In the genomic region with DNA sequence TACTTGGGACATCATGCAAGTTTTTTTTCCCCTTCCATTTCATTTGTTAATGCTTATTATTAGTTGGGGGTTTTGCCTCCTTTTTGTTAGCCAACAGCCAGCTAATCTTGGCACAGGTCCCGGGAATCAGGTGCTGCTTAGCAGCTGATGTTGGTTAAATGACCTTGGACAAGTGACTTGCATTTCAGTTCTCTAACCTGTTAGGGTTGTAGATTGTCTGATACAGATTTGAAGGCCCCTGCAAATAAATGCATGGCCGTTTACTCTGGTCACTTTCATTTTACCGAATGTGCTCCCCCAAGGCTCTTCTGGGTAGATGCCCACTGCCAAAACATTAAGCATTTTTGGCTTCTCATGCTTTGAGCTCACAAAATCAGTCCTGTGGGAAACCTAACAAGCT, we compare ENCODE assay signal across 1 cellular context.
TF ChIP-seq lines count a peak whose summit lies in the region.

No MANE protein-coding gene starts in this region.

TF ChIP-seq in HepG2, 621 proteins besides CTCF, POLR2A, EP300 and RAD21 (continued from another document and continues in another):
- TF ChIP-seq, protein P1, sequence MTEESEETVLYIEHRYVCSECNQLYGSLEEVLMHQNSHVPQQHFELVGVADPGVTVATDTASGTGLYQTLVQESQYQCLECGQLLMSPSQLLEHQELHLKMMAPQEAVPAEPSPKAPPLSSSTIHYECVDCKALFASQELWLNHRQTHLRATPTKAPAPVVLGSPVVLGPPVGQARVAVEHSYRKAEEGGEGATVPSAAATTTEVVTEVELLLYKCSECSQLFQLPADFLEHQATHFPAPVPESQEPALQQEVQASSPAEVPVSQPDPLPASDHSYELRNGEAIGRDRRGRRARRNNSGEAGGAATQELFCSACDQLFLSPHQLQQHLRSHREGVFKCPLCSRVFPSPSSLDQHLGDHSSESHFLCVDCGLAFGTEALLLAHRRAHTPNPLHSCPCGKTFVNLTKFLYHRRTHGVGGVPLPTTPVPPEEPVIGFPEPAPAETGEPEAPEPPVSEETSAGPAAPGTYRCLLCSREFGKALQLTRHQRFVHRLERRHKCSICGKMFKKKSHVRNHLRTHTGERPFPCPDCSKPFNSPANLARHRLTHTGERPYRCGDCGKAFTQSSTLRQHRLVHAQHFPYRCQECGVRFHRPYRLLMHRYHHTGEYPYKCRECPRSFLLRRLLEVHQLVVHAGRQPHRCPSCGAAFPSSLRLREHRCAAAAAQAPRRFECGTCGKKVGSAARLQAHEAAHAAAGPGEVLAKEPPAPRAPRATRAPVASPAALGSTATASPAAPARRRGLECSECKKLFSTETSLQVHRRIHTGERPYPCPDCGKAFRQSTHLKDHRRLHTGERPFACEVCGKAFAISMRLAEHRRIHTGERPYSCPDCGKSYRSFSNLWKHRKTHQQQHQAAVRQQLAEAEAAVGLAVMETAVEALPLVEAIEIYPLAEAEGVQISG (CRISPR knock-in tag; IDR thresholded peaks at IDR 0.05) = no peak
- TF ChIP-seq SOX6 (IDR thresholded peaks at IDR 0.05) (no peak), SOX6 (CRISPR knock-in tag; IDR thresholded peaks at IDR 0.05) (peak; percentile 73; the same call in 1 of the 2 replicates), ZNF441 (CRISPR knock-in tag; IDR thresholded peaks at IDR 0.05; ENCODE audit: borderline replicate concordance) (no peak), TOE1 (CRISPR knock-in tag; IDR thresholded peaks at IDR 0.05) (no peak), MYNN (CRISPR knock-in tag; IDR thresholded peaks at IDR 0.05; ENCODE audit: low read depth) (no peak), ZMAT3 (CRISPR knock-in tag; conservative IDR thresholded peaks at IDR 0.05) (no peak), NFRKB (IDR thresholded peaks at IDR 0.05) (no peak), ELF1 (CRISPR knock-in tag; IDR thresholded peaks at IDR 0.05) (no peak), TOPORS (CRISPR knock-in tag; IDR thresholded peaks at IDR 0.05) (no peak), ZEB1 (IDR thresholded peaks at IDR 0.05; ENCODE audit: insufficient replicate concordance, low read depth) (no peak), ZFYVE20 (CRISPR knock-in tag; IDR thresholded peaks at IDR 0.05; ENCODE audit: borderline replicate concordance, low read depth) (no peak), KAT7 (CRISPR knock-in tag; IDR thresholded peaks at IDR 0.05; ENCODE audit: borderline replicate concordance) (0 out of 2 replicates have a peak, but pooled peaks have one; percentile 32), MAZ (IDR thresholded peaks at IDR 0.05; ENCODE audit: borderline replicate concordance, low read depth, low read length) (no peak), MAZ (CRISPR knock-in tag; IDR thresholded peaks at IDR 0.05; ENCODE audit: low read depth) (no peak), FIP1L1 (IDR thresholded peaks at IDR 0.05; ENCODE audit: borderline replicate concordance, insufficient read depth, low read depth, low read length) (no peak), ZNF747 (CRISPR knock-in tag; IDR thresholded peaks at IDR 0.05; ENCODE audit: borderline replicate concordance) (no peak), POLR2AphosphoS5 (IDR thresholded peaks at IDR 0.05; ENCODE audit: low read depth, low read length) (peak; percentile 47; the same call in 1 of the 2 replicates), IKZF4 (CRISPR knock-in tag; IDR thresholded peaks at IDR 0.05; ENCODE audit: borderline replicate concordance, low read depth, not compliant biosample characterization) (no peak), SRSF1 (optimal IDR thresholded peaks at IDR 0.05; ENCODE audit: low read depth, low read length) (no peak), ZSCAN21 (CRISPR knock-in tag; IDR thresholded peaks at IDR 0.05; ENCODE audit: borderline replicate concordance) (no peak), ZNF331 (CRISPR knock-in tag; IDR thresholded peaks at IDR 0.05) (peak; percentile 24; the same call in 1 of the 2 replicates), ZBTB3 (CRISPR knock-in tag; IDR thresholded peaks at IDR 0.05; ENCODE audit: borderline replicate concordance, low read depth) (no peak), PAWR (CRISPR knock-in tag; IDR thresholded peaks at IDR 0.05; ENCODE audit: borderline replicate concordance) (no peak; the same call in 1 of the 2 replicates), RELA (CRISPR knock-in tag; IDR thresholded peaks at IDR 0.05) (no peak), ZC3H4 (CRISPR knock-in tag; IDR thresholded peaks at IDR 0.05; ENCODE audit: borderline replicate concordance) (no peak), SCMH1 (CRISPR knock-in tag; IDR thresholded peaks at IDR 0.05; ENCODE audit: borderline replicate concordance) (no peak), ZNF292 (CRISPR knock-in tag; IDR thresholded peaks at IDR 0.05; ENCODE audit: borderline replicate concordance, low read depth) (no peak), PAX8 (CRISPR knock-in tag; IDR thresholded peaks at IDR 0.05; ENCODE audit: borderline replicate concordance) (0 out of 2 replicates have a peak, but pooled peaks have one; percentile 51), SP4 (CRISPR knock-in tag; IDR thresholded peaks at IDR 0.05) (no peak), SMAD9 (CRISPR knock-in tag; IDR thresholded peaks at IDR 0.05) (no peak), TBP (CRISPR knock-in tag; IDR thresholded peaks at IDR 0.05) (no peak), ZNF337 (CRISPR knock-in tag; IDR thresholded peaks at IDR 0.05; ENCODE audit: borderline replicate concordance, low read depth) (0 out of 2 replicates have a peak, but pooled peaks have one; percentile 44), ZBTB8A (CRISPR knock-in tag; IDR thresholded peaks at IDR 0.05; ENCODE audit: borderline replicate concordance, low read depth) (no peak), BCL6 (CRISPR knock-in tag; IDR thresholded peaks at IDR 0.05) (peak; percentile 60)
- TF ChIP-seq, protein P2, sequence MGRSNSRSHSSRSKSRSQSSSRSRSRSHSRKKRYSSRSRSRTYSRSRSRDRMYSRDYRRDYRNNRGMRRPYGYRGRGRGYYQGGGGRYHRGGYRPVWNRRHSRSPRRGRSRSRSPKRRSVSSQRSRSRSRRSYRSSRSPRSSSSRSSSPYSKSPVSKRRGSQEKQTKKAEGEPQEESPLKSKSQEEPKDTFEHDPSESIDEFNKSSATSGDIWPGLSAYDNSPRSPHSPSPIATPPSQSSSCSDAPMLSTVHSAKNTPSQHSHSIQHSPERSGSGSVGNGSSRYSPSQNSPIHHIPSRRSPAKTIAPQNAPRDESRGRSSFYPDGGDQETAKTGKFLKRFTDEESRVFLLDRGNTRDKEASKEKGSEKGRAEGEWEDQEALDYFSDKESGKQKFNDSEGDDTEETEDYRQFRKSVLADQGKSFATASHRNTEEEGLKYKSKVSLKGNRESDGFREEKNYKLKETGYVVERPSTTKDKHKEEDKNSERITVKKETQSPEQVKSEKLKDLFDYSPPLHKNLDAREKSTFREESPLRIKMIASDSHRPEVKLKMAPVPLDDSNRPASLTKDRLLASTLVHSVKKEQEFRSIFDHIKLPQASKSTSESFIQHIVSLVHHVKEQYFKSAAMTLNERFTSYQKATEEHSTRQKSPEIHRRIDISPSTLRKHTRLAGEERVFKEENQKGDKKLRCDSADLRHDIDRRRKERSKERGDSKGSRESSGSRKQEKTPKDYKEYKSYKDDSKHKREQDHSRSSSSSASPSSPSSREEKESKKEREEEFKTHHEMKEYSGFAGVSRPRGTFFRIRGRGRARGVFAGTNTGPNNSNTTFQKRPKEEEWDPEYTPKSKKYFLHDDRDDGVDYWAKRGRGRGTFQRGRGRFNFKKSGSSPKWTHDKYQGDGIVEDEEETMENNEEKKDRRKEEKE (IDR thresholded peaks at IDR 0.05) = no peak
- TF ChIP-seq, protein P3, sequence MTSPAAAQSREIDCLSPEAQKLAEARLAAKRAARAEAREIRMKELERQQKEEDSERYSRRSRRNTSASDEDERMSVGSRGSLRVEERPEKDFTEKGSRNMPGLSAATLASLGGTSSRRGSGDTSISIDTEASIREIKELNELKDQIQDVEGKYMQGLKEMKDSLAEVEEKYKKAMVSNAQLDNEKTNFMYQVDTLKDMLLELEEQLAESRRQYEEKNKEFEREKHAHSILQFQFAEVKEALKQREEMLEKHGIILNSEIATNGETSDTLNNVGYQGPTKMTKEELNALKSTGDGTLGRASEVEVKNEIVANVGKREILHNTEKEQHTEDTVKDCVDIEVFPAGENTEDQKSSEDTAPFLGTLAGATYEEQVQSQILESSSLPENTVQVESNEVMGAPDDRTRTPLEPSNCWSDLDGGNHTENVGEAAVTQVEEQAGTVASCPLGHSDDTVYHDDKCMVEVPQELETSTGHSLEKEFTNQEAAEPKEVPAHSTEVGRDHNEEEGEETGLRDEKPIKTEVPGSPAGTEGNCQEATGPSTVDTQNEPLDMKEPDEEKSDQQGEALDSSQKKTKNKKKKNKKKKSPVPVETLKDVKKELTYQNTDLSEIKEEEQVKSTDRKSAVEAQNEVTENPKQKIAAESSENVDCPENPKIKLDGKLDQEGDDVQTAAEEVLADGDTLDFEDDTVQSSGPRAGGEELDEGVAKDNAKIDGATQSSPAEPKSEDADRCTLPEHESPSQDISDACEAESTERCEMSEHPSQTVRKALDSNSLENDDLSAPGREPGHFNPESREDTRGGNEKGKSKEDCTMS (CRISPR knock-in tag; conservative IDR thresholded peaks at IDR 0.05) = no peak
- TF ChIP-seq, protein P4, sequence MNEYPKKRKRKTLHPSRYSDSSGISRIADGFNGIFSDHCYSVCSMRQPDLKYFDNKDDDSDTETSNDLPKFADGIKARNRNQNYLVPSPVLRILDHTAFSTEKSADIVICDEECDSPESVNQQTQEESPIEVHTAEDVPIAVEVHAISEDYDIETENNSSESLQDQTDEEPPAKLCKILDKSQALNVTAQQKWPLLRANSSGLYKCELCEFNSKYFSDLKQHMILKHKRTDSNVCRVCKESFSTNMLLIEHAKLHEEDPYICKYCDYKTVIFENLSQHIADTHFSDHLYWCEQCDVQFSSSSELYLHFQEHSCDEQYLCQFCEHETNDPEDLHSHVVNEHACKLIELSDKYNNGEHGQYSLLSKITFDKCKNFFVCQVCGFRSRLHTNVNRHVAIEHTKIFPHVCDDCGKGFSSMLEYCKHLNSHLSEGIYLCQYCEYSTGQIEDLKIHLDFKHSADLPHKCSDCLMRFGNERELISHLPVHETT (CRISPR knock-in tag; conservative IDR thresholded peaks at IDR 0.05) = no peak
- TF ChIP-seq, protein P5, sequence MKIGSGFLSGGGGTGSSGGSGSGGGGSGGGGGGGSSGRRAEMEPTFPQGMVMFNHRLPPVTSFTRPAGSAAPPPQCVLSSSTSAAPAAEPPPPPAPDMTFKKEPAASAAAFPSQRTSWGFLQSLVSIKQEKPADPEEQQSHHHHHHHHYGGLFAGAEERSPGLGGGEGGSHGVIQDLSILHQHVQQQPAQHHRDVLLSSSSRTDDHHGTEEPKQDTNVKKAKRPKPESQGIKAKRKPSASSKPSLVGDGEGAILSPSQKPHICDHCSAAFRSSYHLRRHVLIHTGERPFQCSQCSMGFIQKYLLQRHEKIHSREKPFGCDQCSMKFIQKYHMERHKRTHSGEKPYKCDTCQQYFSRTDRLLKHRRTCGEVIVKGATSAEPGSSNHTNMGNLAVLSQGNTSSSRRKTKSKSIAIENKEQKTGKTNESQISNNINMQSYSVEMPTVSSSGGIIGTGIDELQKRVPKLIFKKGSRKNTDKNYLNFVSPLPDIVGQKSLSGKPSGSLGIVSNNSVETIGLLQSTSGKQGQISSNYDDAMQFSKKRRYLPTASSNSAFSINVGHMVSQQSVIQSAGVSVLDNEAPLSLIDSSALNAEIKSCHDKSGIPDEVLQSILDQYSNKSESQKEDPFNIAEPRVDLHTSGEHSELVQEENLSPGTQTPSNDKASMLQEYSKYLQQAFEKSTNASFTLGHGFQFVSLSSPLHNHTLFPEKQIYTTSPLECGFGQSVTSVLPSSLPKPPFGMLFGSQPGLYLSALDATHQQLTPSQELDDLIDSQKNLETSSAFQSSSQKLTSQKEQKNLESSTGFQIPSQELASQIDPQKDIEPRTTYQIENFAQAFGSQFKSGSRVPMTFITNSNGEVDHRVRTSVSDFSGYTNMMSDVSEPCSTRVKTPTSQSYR (CRISPR knock-in tag; IDR thresholded peaks at IDR 0.05; ENCODE audit: borderline replicate concordance) = no peak
- TF ChIP-seq, protein P6, sequence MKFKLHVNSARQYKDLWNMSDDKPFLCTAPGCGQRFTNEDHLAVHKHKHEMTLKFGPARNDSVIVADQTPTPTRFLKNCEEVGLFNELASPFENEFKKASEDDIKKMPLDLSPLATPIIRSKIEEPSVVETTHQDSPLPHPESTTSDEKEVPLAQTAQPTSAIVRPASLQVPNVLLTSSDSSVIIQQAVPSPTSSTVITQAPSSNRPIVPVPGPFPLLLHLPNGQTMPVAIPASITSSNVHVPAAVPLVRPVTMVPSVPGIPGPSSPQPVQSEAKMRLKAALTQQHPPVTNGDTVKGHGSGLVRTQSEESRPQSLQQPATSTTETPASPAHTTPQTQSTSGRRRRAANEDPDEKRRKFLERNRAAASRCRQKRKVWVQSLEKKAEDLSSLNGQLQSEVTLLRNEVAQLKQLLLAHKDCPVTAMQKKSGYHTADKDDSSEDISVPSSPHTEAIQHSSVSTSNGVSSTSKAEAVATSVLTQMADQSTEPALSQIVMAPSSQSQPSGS (CRISPR knock-in tag; IDR thresholded peaks at IDR 0.05) = peak; percentile 49; the same call in 1 of the 2 replicates
- TF ChIP-seq, protein P7, sequence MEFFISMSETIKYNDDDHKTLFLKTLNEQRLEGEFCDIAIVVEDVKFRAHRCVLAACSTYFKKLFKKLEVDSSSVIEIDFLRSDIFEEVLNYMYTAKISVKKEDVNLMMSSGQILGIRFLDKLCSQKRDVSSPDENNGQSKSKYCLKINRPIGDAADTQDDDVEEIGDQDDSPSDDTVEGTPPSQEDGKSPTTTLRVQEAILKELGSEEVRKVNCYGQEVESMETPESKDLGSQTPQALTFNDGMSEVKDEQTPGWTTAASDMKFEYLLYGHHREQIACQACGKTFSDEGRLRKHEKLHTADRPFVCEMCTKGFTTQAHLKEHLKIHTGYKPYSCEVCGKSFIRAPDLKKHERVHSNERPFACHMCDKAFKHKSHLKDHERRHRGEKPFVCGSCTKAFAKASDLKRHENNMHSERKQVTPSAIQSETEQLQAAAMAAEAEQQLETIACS (CRISPR knock-in tag; IDR thresholded peaks at IDR 0.05) = no peak
